In the genomic region with DNA sequence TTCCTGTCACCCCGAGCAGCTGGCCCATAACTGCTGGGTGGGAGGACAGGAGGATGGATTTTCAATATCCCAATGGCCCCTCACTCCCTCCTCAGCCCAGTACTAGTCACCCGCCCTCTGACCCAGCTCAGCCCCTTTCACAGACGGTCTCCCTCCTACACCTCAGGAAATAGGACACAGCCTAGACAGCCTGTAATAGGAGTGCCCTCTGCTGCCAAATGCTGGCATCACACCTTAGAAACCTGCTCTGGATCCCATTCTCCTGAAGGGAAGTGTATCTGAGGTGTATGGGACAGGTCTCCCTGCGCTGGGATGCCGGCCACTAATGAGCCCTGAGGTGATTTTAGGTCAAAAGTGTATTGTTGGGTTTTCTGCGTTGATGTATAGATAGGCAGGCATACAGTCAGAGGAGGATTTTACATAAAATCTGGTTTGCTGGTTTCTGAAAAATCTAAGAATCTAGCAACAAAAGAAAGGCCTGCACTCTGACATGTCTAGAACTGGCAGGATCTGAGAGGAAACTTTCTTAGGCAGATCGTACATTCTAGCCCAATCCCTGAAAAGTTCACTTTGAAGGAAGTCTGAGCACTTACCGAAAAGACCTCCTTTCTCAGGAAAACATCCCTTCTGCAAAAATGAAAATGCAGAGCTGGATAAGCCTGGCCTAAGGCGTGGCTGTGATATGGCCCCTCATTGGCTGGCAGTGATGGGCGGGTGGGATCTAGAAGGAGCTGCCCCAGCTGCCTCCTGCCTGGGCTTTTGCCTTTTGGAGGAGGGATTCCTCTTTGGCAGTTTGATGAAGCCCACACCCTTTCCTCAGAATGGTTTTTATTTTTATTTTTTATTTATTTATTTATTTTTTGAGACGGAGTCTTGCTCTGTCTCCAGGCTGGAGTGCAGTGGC, we compare ENCODE assay signal across 8 cellular contexts. TPM values are rescaled to one million over a fixed set of nuclear protein-coding genes. Genes with fewer than 3 reads are reported as not detected.
DNase-seq lines count a peak whose midpoint lies in the region; ATAC-seq, FAIRE-seq and TF ChIP-seq lines count a peak whose summit lies in the region.

No MANE protein-coding gene starts in this region.

- FAIRE-seq in GM19239 (lab: Jason Lieb, UNC) = peak; percentile 80

- ATAC-seq in HG03432 (IDR thresholded peaks at IDR 0.05; ENCODE audit: unreplicated experiment) (peak; percentile 73), lower lobe of right lung (peak; percentile 68 to 73)

- no peak overlapping the region for H3K27ac ChIP-seq in lower lobe of right lung

- intact Hi-C loops in lower lobe of right lung (cut with DNase I) = no loop called here

- peak; percentile 93 for TF ChIP-seq CTCF in BE2C (IDR thresholded peaks at IDR 0.05; ENCODE audit: low read depth, low read length)
- peak; percentile 81 for TF ChIP-seq CTCF in lower lobe of right lung (IDR thresholded peaks at IDR 0.05)

- H3K27me3 ChIP-seq in BE2C (no peaks in the 10 kb centered on the region), lower lobe of right lung (ENCODE audit: low read depth) (no peaks in the 10 kb centered on the region)

- H3K9me3 ChIP-seq in BE2C = no peaks in the 10 kb centered on the region
- no peaks in the 10 kb centered on the region for H3K9me3 ChIP-seq in lower lobe of right lung

- no peaks in the 10 kb centered on the region for H3K4me1 ChIP-seq in BE2C
- peaks cover 23% of the 10 kb centered on the region for H3K4me1 ChIP-seq in lower lobe of right lung

- DNase-seq in BE2C = peak; percentile 74
- peak; percentile 47 for DNase-seq in GM19239 (ENCODE audit: insufficient read length, low spot score)
- DNase-seq in NCI-H460 (ENCODE audit: extremely low read depth, low read depth) = peak; percentile 64
- DNase-seq in activated CD4-positive, alpha-beta T cell treated with anti-CD3 and anti-CD28 coated beads for 48 hours = peak; percentile 74
- peak; percentile 59 for DNase-seq in dedifferentiated amniotic fluid mesenchymal stem cell (ENCODE audit: extremely low spot score)
- DNase-seq in lower lobe of right lung = peak; percentile 65
- peak; percentile 41 for DNase-seq in stimulated activated CD8-positive, alpha-beta memory T cell treated with anti-CD3 and anti-CD28 coated beads, Interleukin-4, amount 100 ng/mL, for 24 hours (ENCODE audit: low read depth)

- no peak overlapping the region for H3K4me3 ChIP-seq in BE2C (ENCODE audit: low read depth, low read length)
- no peak overlapping the region for H3K4me3 ChIP-seq in lower lobe of right lung

- H3K36me3 ChIP-seq in BE2C (no peaks in the 10 kb centered on the region), lower lobe of right lung (no peaks in the 10 kb centered on the region)

RNA-seq across cellular contexts. Expression of a gene that starts 3.7 kb away (rescaled TPM):
- polyA plus RNA-seq in BE2C (2012; ENCODE audit: insufficient read depth, insufficient read length, low read depth) = 1.9 TPM
- total RNA-seq in NCI-H460 (2014; rRNA removed; shearing (Covaris generic)) = 2.5 and 4.7 TPM in 2 replicates
- 10.9 and 35.5 TPM in 2 replicates for polyA plus RNA-seq in NCI-H460 (2014; cell fraction: nucleus; rRNA removed)
- total RNA-seq in lower lobe of right lung = 19.9 TPM

RNA-seq across cellular contexts. Expression of a gene that starts 13.1 kb away (rescaled TPM):
- not detected for polyA plus RNA-seq in BE2C (2012; ENCODE audit: insufficient read depth, insufficient read length, low read depth)
- not detected in 2 replicates for total RNA-seq in NCI-H460 (2014; rRNA removed; shearing (Covaris generic))
- polyA plus RNA-seq in NCI-H460 (2014; cell fraction: nucleus; rRNA removed) = not detected in 2 replicates
- 0.41 TPM for total RNA-seq in lower lobe of right lung

RNA-seq across cellular contexts. Expression of a gene that starts 55.6 kb away (rescaled TPM):
- polyA plus RNA-seq in BE2C (2012; ENCODE audit: insufficient read depth, insufficient read length, low read depth) = 16.3 TPM
- 14.0 and 14.8 TPM in 2 replicates for total RNA-seq in NCI-H460 (2014; rRNA removed; shearing (Covaris generic))
- polyA plus RNA-seq in NCI-H460 (2014; cell fraction: nucleus; rRNA removed) = 9.8 and 14.9 TPM in 2 replicates
- 17.5 TPM for total RNA-seq in lower lobe of right lung
